17 cellular contexts compared by ENCODE assay signal in genomic region chr6:168648240-168648639, GRCh38.
DNase-seq lines count a peak whose midpoint lies in the region; ATAC-seq and TF ChIP-seq lines count a peak whose summit lies in the region.
"Had no signal": no experiment of that assay in that cellular context is flagged by ENCODE, and none has a peak within 500 bp of the region (broad histone marks: within the 10 kb centered on the region; RNA-seq: fewer than 3 reads in every experiment).

No MANE protein-coding gene starts in this region.

- no peak overlapping the region for H3K27ac Mint-ChIP-seq in MCF 10A (ENCODE audit: low read depth, unreplicated experiment)
- H3K27ac Mint-ChIP-seq: activated naive CD4-positive, alpha-beta T cell treated with anti-CD3 and anti-CD28 coated beads, Interleukin-2, amount 50 U/mL, for 72 hours; neural progenitor cell; T-cell had no signal

- intact Hi-C loops in MCF 10A (cut with micrococcal nuclease), result no loop called here
- intact Hi-C loops in mammary epithelial cell (cut with micrococcal nuclease), result no loop called here
- intact Hi-C loops in lower lobe of right lung (cut with DNase I), result no loop called here
- intact Hi-C loops in aorta (cut with DNase I), result no loop called here

- no peaks in the 10 kb centered on the region for H3K27me3 Mint-ChIP-seq in MCF 10A (ENCODE audit: insufficient read depth, unreplicated experiment)

- H3K27me3 ChIP-seq in mammary epithelial cell (ENCODE audit: insufficient read depth, low read length) (no peaks in the 10 kb centered on the region), adipocyte (replicated peaks; ENCODE audit: control insufficient read depth, insufficient read depth, low read length) (peaks cover 15% of the 10 kb centered on the region), lower lobe of right lung (ENCODE audit: low read depth) (peaks cover 5% of the 10 kb centered on the region), aorta (ENCODE audit: control insufficient read depth in 1 of 2, insufficient read depth in 2 of 2, low read length in 1 of 2) (no peaks in the 10 kb centered on the region)
- H3K27me3 ChIP-seq: neural progenitor cell had no signal

- in situ Hi-C loops in mammary epithelial cell (cut with MboI; ENCODE audit: low sequenced_read_pairs in 2 of 2), result no loop called here

- H3K79me2 ChIP-seq in mammary epithelial cell (ENCODE audit: insufficient read depth, low read length), result no peaks in the 10 kb centered on the region

- CTCF ChIA-PET in MCF 10A (lab: Yijun Ruan, JAX), result interaction anchor here (0.7 kb wide), 1 partner anchor 955 kb away, joined by 3 read pairs; no protein-coding TSS in a partner anchor
- CTCF ChIA-PET in mammary epithelial cell (lab: Charles Lee; ENCODE audit: low non-redundant PET), result no interaction called here

- no peak overlapping the region for H3K4me2 ChIP-seq in mammary epithelial cell (ENCODE audit: insufficient read depth, low read depth, low read length)
- H3K4me2 ChIP-seq: neural progenitor cell had no signal

- H3K27ac ChIP-seq in mammary epithelial cell (ENCODE audit: insufficient read depth, low read depth, low read length), result no peak overlapping the region
- H3K27ac ChIP-seq in lower lobe of right lung, result no peak overlapping the region
- H3K27ac ChIP-seq in aorta (ENCODE audit: low read depth in 1 of 2, low read length in 2 of 2), result no peak overlapping the region
- H3K27ac ChIP-seq: neural progenitor cell, suprapubic skin had no signal

- no peaks in the 10 kb centered on the region for H3K9me3 Mint-ChIP-seq in MCF 10A (ENCODE audit: unreplicated experiment)
- H3K9me3 Mint-ChIP-seq: activated naive CD4-positive, alpha-beta T cell treated with anti-CD3 and anti-CD28 coated beads, Interleukin-2, amount 50 U/mL, for 72 hours; neural progenitor cell; T-cell had no signal

- H4K20me1 ChIP-seq in mammary epithelial cell (ENCODE audit: insufficient read depth, low read length), result no peaks in the 10 kb centered on the region

- H3K4me3 Mint-ChIP-seq in MCF 10A (ENCODE audit: unreplicated experiment), result peak overlapping the region; percentile 36
- H3K4me3 Mint-ChIP-seq: neural progenitor cell, T-cell had no signal

- H3K4me1 ChIP-seq in mammary epithelial cell (ENCODE audit: insufficient read depth, low read length) (no peaks in the 10 kb centered on the region), adipocyte (ENCODE audit: control insufficient read depth, insufficient read depth, low read length) (peaks cover 15% of the 10 kb centered on the region), lower lobe of right lung (peaks cover 4% of the 10 kb centered on the region), aorta (ENCODE audit: control insufficient read depth in 1 of 2, insufficient read depth in 2 of 2, low read length in 2 of 2) (no peaks in the 10 kb centered on the region)
- H3K4me1 ChIP-seq: neural progenitor cell, suprapubic skin had no signal

- POLR2A ChIA-PET in MCF 10A (lab: Yijun Ruan, JAX), result no interaction called here

- H3K9ac ChIP-seq in mammary epithelial cell (ENCODE audit: insufficient read depth, low read length), result no peak overlapping the region
- H3K9ac ChIP-seq in adipocyte (ENCODE audit: low read length), result no peak overlapping the region
- H3K9ac ChIP-seq: neural progenitor cell had no signal

- H3K36me3 Mint-ChIP-seq in MCF 10A (ENCODE audit: insufficient read depth, unreplicated experiment), result no peaks in the 10 kb centered on the region
- H3K36me3 Mint-ChIP-seq: activated naive CD4-positive, alpha-beta T cell treated with anti-CD3 and anti-CD28 coated beads, Interleukin-2, amount 50 U/mL, for 72 hours; neural progenitor cell; T-cell had no signal

- TF ChIP-seq CTCF in MCF 10A (IDR thresholded peaks at IDR 0.05; ENCODE audit: unreplicated experiment) (no peak), mammary epithelial cell (conservative IDR thresholded peaks at IDR 0.05 in 1 of 2, IDR thresholded peaks at IDR 0.05 in 1 of 2; ENCODE audit: extremely low read depth in 1 of 2, insufficient read depth in 1 of 2, low read depth in 1 of 2, low read length in 2 of 2) (no peak), lower lobe of right lung (IDR thresholded peaks at IDR 0.05) (no peak)

- 0% methylated on average over 11 of the region's 15 CpGs for WGBS in mammary epithelial cell (ENCODE audit: low coverage, missing lambda C conversion rate)
- WGBS in aorta, 2 donors, result 39 to 56% methylated on average over 15 of the region's 15 CpGs

- H3K4me3 ChIP-seq in mammary epithelial cell (replicated peaks in 1 of 3; ENCODE audit: insufficient read depth in 1 of 3, low read depth in 2 of 3, low read length in 3 of 3) (no peak overlapping the region), adipocyte (ENCODE audit: low read length) (peak overlapping the region; percentile 38), lower lobe of right lung (peak overlapping the region; percentile 8), aorta (ENCODE audit: low read length in 2 of 2) (no peak overlapping the region)
- H3K4me3 ChIP-seq: neural progenitor cell, suprapubic skin had no signal

- no peaks in the 10 kb centered on the region for H3K36me3 ChIP-seq in mammary epithelial cell (ENCODE audit: insufficient read depth, low read length)
- H3K36me3 ChIP-seq in adipocyte (ENCODE audit: control insufficient read depth, insufficient read depth, low read length, severe bottlenecking), result no peaks in the 10 kb centered on the region
- H3K36me3 ChIP-seq in lower lobe of right lung, result no peaks in the 10 kb centered on the region
- peaks cover 0 to 3% of the 10 kb centered on the region in 2 donors for H3K36me3 ChIP-seq in aorta (ENCODE audit: control insufficient read depth in 1 of 2, insufficient read depth in 2 of 2, low read length in 1 of 2)
- H3K36me3 ChIP-seq: neural progenitor cell, suprapubic skin had no signal

- ATAC-seq in lower lobe of right lung (peak; percentile 34 to 39), aorta (ENCODE audit: low FRiP score) (peak; percentile 37)
- ATAC-seq: activated naive CD4-positive, alpha-beta T cell treated with anti-CD3 and anti-CD28 coated beads, Interleukin-2, amount 50 U/mL, for 72 hours; left lobe of liver; T-cell had no signal

- no peak overlapping the region for H2AFZ ChIP-seq in mammary epithelial cell (ENCODE audit: low read depth, low read length)
- H2AFZ ChIP-seq: neural progenitor cell had no signal

- H3K4me1 Mint-ChIP-seq in MCF 10A (ENCODE audit: insufficient read depth, unreplicated experiment), result peaks cover 8% of the 10 kb centered on the region
- H3K4me1 Mint-ChIP-seq: T-cell had no signal

- dilution Hi-C loops in mammary epithelial cell (cut with HindIII; ENCODE audit: low sequenced_read_pairs), result no loop called here

- DNase-seq in MCF 10A (ENCODE audit: unreplicated experiment) (no peak), mammary epithelial cell (no peak), adipocyte (ENCODE audit: low read depth) (no peak), lower lobe of right lung (peak; percentile 65), aorta (no peak), NOMO-1 treated with dmso at 0.1 percent for 144 hours (lab: John Stamatoyannopoulos, UW; ENCODE audit: unreplicated experiment) (no peak), cerebellar cortex (ENCODE audit: low spot score) (no peak), NAMALWA (ENCODE audit: low spot score) (no peak)
- DNase-seq: activated CD4-positive, CD25-positive, alpha-beta regulatory T cell; central memory CD4-positive, alpha-beta T cell; head of caudate nucleus; NCI-H2029; T-cell had no signal

- BruUV-seq in MCF 10A (replicated peaks; lab: Mats Ljungman, UMichigan), result no TSS peak
- BruUV-seq in mammary epithelial cell (replicated peaks; lab: Mats Ljungman, UMichigan), result no TSS peak

- H3K9me3 ChIP-seq in mammary epithelial cell (replicated peaks; ENCODE audit: insufficient read depth, low read length) (peaks cover 43% of the 10 kb centered on the region), adipocyte (ENCODE audit: control insufficient read depth, low read length) (no peaks in the 10 kb centered on the region), lower lobe of right lung (no peaks in the 10 kb centered on the region), aorta (ENCODE audit: control insufficient read depth, low read length) (no peaks in the 10 kb centered on the region)
- H3K9me3 ChIP-seq: suprapubic skin had no signal

Comparison
In these comparisons a context has a peak if more than half of its experiments do, and no peak if none do; other contexts are left out.
1. H3K4me3 ChIP-seq: peak in adipocyte (single experiment) and lower lobe of right lung (single experiment); none in mammary epithelial cell (0 of 3) and aorta (0 of 2).